ENCODE assay signal across 20 cellular contexts in the genomic region with DNA sequence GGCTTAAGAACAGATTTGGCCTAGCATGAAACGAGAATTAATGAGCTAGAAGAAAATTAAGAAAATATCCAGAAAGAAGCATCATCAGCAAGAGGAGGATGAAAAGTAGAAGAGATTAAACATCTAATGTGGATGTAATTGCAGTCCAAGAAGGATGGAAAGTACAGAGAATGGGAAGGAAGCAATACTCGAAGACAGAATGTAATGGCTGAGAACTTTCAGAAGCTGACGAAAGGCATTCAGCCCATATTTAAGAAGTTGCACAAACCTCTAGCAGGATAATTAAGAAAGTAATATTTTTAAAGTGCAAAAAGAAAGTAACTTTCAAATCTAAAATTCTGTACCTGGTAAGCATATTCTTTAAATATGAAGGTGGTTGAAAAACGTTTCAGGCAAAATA.
"Had no signal": no experiment of that assay in that cellular context is flagged by ENCODE, and none has a peak within 500 bp of the region (broad histone marks: within the 10 kb centered on the region; RNA-seq: fewer than 3 reads in every experiment).

No MANE protein-coding gene starts in this region.

- H3K4me1 ChIP-seq: SJCRH30 had no signal

- ATAC-seq: SK-N-SH treated with all-trans-retinoic acid at 6 μM for 48 hours had no signal

- DNase-seq: IMR-90, Kasumi-1, KG1, MM.1S, NCI-H1092 treated with DMSO at 0.1 percent for 48 hours, NCI-H1436, NCI-H187, NCI-H2029, NCI-H2081 treated with DMSO at 0.1 percent for 48 hours, NCI-H2171, NCI-H226, NCI-H446, NCI-H510A, NCI-H524 treated with DMSO at 0.1 percent for 48 hours, NCI-H69, NCI-H774, SHP77 treated with DMSO at 0.1 percent for 48 hours, SJCRH30 had no signal

- H3K4me3 ChIP-seq: SJCRH30 had no signal

- H3K27ac ChIP-seq: RWPE1, SJCRH30 had no signal

- H3K27me3 ChIP-seq: SJCRH30 had no signal
